In the genomic region with DNA sequence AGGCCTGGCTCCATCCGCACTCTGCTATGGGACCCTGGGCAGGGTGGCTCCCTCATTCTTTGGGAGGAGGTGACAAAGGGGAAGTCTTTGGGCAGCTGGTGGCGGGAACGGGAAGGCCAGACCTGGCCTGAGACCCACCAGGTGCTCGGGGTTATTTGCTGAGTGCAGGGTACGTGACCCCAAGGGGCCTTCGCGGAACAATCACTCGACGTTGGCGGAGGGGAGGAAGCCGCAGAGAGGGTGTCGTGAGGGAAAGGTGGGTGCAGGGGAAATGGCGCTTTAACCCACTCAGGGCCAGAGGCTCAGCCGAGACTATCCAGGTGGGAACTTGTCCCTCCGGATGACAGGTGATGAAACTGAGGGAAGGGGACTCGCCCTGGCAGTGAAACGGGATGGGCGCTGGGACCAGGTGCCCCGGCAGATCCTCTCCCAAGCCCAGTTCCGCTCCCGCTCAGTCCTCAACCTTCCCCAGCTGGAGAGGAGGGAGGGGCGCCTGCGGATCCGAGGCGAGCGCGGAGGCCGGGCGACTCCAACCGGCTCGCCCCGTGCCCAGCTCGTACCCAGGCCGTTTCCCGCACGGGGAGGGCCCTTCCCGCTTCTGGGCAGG, we compare ENCODE assay signal across 1 cellular context.
TF ChIP-seq lines count a peak whose summit lies in the region.

No MANE protein-coding gene starts in this region.

TF ChIP-seq in GM12878, 131 proteins besides CTCF, POLR2A, EP300 and RAD21 (continued from another document):
- no peak for TF ChIP-seq SKIL (IDR thresholded peaks at IDR 0.05; ENCODE audit: low read depth, poor library complexity, severe bottlenecking)
- TF ChIP-seq RBBP5 (conservative IDR thresholded peaks at IDR 0.05): no peak
- no peak for TF ChIP-seq NBN (IDR thresholded peaks at IDR 0.05)
- no peak for TF ChIP-seq SUPT20H (IDR thresholded peaks at IDR 0.05; ENCODE audit: borderline replicate concordance, control insufficient read depth, low read depth, low read length)
- TF ChIP-seq CBX5 (IDR thresholded peaks at IDR 0.05; ENCODE audit: low read depth): no peak
